In genomic region chr6:168524644-168525043, GRCh38 we compare ENCODE assay signal across 14 cellular contexts.
DNase-seq lines count a peak whose midpoint lies in the region; ATAC-seq and TF ChIP-seq lines count a peak whose summit lies in the region.
"Had no signal": no experiment of that assay in that cellular context is flagged by ENCODE, and none has a peak within 500 bp of the region (broad histone marks: within the 10 kb centered on the region; RNA-seq: fewer than 3 reads in every experiment).

No MANE protein-coding gene starts in this region.

- no peak overlapping the region for H2BK5ac ChIP-seq in neuronal stem cell (ENCODE audit: low read length)

- H2AFZ ChIP-seq in GM23338 (peak overlapping the region; percentile 21), neuronal stem cell (ENCODE audit: low read length) (peak overlapping the region; percentile 45)

- H2BK12ac ChIP-seq in neuronal stem cell (ENCODE audit: low read length), result no peak overlapping the region

- H2BK120ac ChIP-seq in neuronal stem cell (ENCODE audit: low read depth, low read length), result no peak overlapping the region

- no peaks in the 10 kb centered on the region for H3K79me1 ChIP-seq in neuronal stem cell (ENCODE audit: low read depth, low read length)

- H3K14ac ChIP-seq in neuronal stem cell (ENCODE audit: low read length), result no peak overlapping the region

- H3K27me3 Mint-ChIP-seq in GM23338 (ENCODE audit: insufficient read depth, low read depth, poor library complexity), result peaks cover 4% of the 10 kb centered on the region

- TF ChIP-seq CTCF in GM23338 (conservative IDR thresholded peaks at IDR 0.05; ENCODE audit: low read depth in 2 of 2), result no peak

- DNase-seq in GM23338 (ENCODE audit: low spot score) (peak; percentile 61), NCI-H2029 (lab: John Stamatoyannopoulos, UW) (peak; percentile 70), cardiac septum (ENCODE audit: low spot score) (peak; percentile 72), neuronal stem cell (ENCODE audit: low spot score) (no peak), foreskin melanocyte (no peak), SKM-1 treated with dmso at 0.1 percent for 144 hours (lab: John Stamatoyannopoulos, UW; ENCODE audit: unreplicated experiment) (no peak)
- no peak for DNase-seq in activated naive CD4-positive, alpha-beta T cell (lab: John Stamatoyannopoulos, UW)
- DNase-seq: activated CD4-positive, CD25-positive, alpha-beta regulatory T cell treated with anti-CD3 and anti-CD28 coated beads, Interleukin-2, amount 50 U/mL, for 72 hours; effector CD4-positive, alpha-beta T cell; hypothalamus; left cardiac atrium had no signal

- H3K4me2 ChIP-seq in GM23338, result no peak overlapping the region
- no peak overlapping the region for H3K4me2 ChIP-seq in neuronal stem cell (ENCODE audit: insufficient read depth, low read length, poor library complexity, severe bottlenecking)

- H4K20me1 ChIP-seq in GM23338 (replicated peaks; ENCODE audit: insufficient read depth), result no peaks in the 10 kb centered on the region

- ATAC-seq in GM23338 (peak; percentile 99), HG02981 (IDR thresholded peaks at IDR 0.05; ENCODE audit: unreplicated experiment) (no peak)

- H3F3A ChIP-seq in GM23338 (replicated peaks; ENCODE audit: low read depth), result no peaks in the 10 kb centered on the region

- no peak overlapping the region for H4K8ac ChIP-seq in neuronal stem cell (ENCODE audit: low read depth, low read length)

- no peak overlapping the region for H3K27ac Mint-ChIP-seq in GM23338
- H3K27ac Mint-ChIP-seq: activated T-helper 2 cell treated with anti-CD3 and anti-CD28 coated beads, Interferon-gamma antibody, Interleukin-2, Interleukin-4, amounts not matched to agents 10 μg/mL and 5 μg/mL and 100 μg/mL, durations not matched to agents 14 hours and 24 hours and 36 hours had no signal

- peaks cover 5% of the 10 kb centered on the region; the same call in 2 of the 3 replicates for H3K4me1 Mint-ChIP-seq in GM23338
- H3K4me1 Mint-ChIP-seq: central memory CD8-positive, alpha-beta T cell had no signal

- intact Hi-C loops in cardiac septum (cut with DNase I), result no loop called here

- H3K79me2 ChIP-seq in GM23338 (replicated peaks; ENCODE audit: insufficient read depth), result no peaks in the 10 kb centered on the region

- no peak overlapping the region for H3K18ac ChIP-seq in neuronal stem cell (ENCODE audit: low read length)

- H3K27me3 ChIP-seq in GM23338 (ENCODE audit: insufficient read depth) (no peaks in the 10 kb centered on the region), neuronal stem cell (ENCODE audit: control insufficient read depth in 3 of 3, insufficient read depth in 3 of 3, low read depth in 1 of 3, low read length in 3 of 3) (no peaks in the 10 kb centered on the region)

- H2AK5ac ChIP-seq in neuronal stem cell (ENCODE audit: low read depth, low read length), result no peak overlapping the region

- no peaks in the 10 kb centered on the region for H3K9me2 ChIP-seq in GM23338 (ENCODE audit: insufficient read depth)

- H3K27ac ChIP-seq in GM23338 (ENCODE audit: low read depth) (no peak overlapping the region), neuronal stem cell (replicated peaks; ENCODE audit: low read length) (no peak overlapping the region)

- H3K9me3 Mint-ChIP-seq in GM23338, result no peaks in the 10 kb centered on the region
- H3K9me3 Mint-ChIP-seq: central memory CD8-positive, alpha-beta T cell had no signal

- WGBS in neuronal stem cell (ENCODE audit: extremely low coverage in 2 of 2, insufficient read length in 2 of 2, insufficient replicate concordance in 1 of 2), 2 donors, result no CpG with 5 or more reads among the region's 12 CpGs

- no peak overlapping the region for H3K9ac ChIP-seq in neuronal stem cell (ENCODE audit: low read depth, low read length, poor library complexity)

- no peaks in the 10 kb centered on the region for H3K36me3 ChIP-seq in GM23338 (ENCODE audit: insufficient read depth)
- H3K36me3 ChIP-seq in neuronal stem cell (replicated peaks in 1 of 2; ENCODE audit: control insufficient read depth in 2 of 2, insufficient read depth in 2 of 2, low read length in 2 of 2), result no peaks in the 10 kb centered on the region

- no peak overlapping the region for H4K91ac ChIP-seq in neuronal stem cell (ENCODE audit: low read depth, low read length, poor library complexity)

- H3K4me1 ChIP-seq in GM23338 (ENCODE audit: insufficient read depth) (no peaks in the 10 kb centered on the region), neuronal stem cell (ENCODE audit: control insufficient read depth in 2 of 2, insufficient read depth in 1 of 2, low read depth in 1 of 2, low read length in 2 of 2) (no peaks in the 10 kb centered on the region)

- H3K4me3 Mint-ChIP-seq in GM23338, result no peak overlapping the region
- H3K4me3 Mint-ChIP-seq: central memory CD8-positive, alpha-beta T cell had no signal

- no peaks in the 10 kb centered on the region for H3K36me3 Mint-ChIP-seq in GM23338 (ENCODE audit: low read depth)

- no peaks in the 10 kb centered on the region for H3K9me3 ChIP-seq in neuronal stem cell (replicated peaks in 1 of 2; ENCODE audit: control insufficient read depth in 2 of 2, insufficient read depth in 1 of 2, low read depth in 1 of 2, low read length in 2 of 2)

- no peak overlapping the region for H3K4ac ChIP-seq in neuronal stem cell (ENCODE audit: low read length)

- H2BK15ac ChIP-seq in neuronal stem cell (ENCODE audit: low read length), result no peak overlapping the region

- no peak overlapping the region for H3K23ac ChIP-seq in neuronal stem cell (ENCODE audit: low read depth, low read length, poor library complexity)

- H3K4me3 ChIP-seq in GM23338 (no peak overlapping the region), neuronal stem cell (ENCODE audit: low read length in 2 of 2) (no peak overlapping the region)

TF ChIP-seq in GM23338, 12 proteins besides CTCF, POLR2A, EP300 and RAD21:
- TF ChIP-seq NANOG (IDR thresholded peaks at IDR 0.05; ENCODE audit: borderline replicate concordance), result no peak
- TF ChIP-seq JUNB (IDR thresholded peaks at IDR 0.05; ENCODE audit: unreplicated experiment), result no peak
- TF ChIP-seq ZNF331 (CRISPR knock-in tag; IDR thresholded peaks at IDR 0.05; ENCODE audit: low read depth), result no peak
- TF ChIP-seq REST (IDR thresholded peaks at IDR 0.05; ENCODE audit: unreplicated experiment), result no peak
- TF ChIP-seq ZNF114 (CRISPR knock-in tag; IDR thresholded peaks at IDR 0.05), result no peak
- no peak for TF ChIP-seq ETS1 (IDR thresholded peaks at IDR 0.05)
- TF ChIP-seq CREB1 (CRISPR knock-in tag; IDR thresholded peaks at IDR 0.05; ENCODE audit: low read depth), result no peak

Comparison
In these comparisons a context has a peak if more than half of its experiments do, and no peak if none do; other contexts are left out.
1. DNase-seq: peak in GM23338 (single experiment), NCI-H2029 (single experiment) and cardiac septum (single experiment); none in neuronal stem cell (single experiment), foreskin melanocyte (single experiment), SKM-1 treated with dmso at 0.1 percent for 144 hours (single experiment) and activated naive CD4-positive, alpha-beta T cell (0 of 4).